In the genomic region with DNA sequence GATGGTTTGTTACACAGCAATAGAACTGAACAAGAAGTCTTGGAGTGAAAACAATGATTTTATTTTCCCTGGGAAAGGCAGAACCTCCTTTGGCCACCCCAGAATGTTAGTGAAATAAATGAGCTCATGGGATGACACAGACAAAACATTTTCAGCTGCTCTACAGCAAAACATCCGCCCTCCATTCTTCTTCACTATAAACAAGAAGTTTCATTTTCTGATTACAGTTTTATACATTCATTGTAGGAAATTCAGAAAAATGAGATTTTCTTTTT, we compare ENCODE assay signal across 32 cellular contexts. TPM values are rescaled to one million over a fixed set of nuclear protein-coding genes. Genes with fewer than 3 reads are reported as not detected.
DNase-seq lines count a peak whose midpoint lies in the region; ATAC-seq and TF ChIP-seq lines count a peak whose summit lies in the region.
"Had no signal": no experiment of that assay in that cellular context is flagged by ENCODE, and none has a peak within 500 bp of the region (broad histone marks: within the 10 kb centered on the region; RNA-seq: fewer than 3 reads in every experiment).

No MANE protein-coding gene starts in this region.

- intact Hi-C loops in dorsolateral prefrontal cortex (cut with DNase I) (no loop called here), spleen (cut with DNase I; ENCODE audit: low total_unique reads) (no loop called here)

- no peaks in the 10 kb centered on the region for H3K36me3 Mint-ChIP-seq in neural progenitor cell
- H3K36me3 Mint-ChIP-seq: activated naive CD4-positive, alpha-beta T cell treated with anti-CD3 and anti-CD28 coated beads, Interleukin-2, amount 10 ng/mL, durations not matched to agents 7 days and 5 days; CD8-positive, alpha-beta T cell; stimulated activated effector memory CD8-positive, alpha-beta T cell treated with anti-CD3 and anti-CD28 coated beads, Interleukin-12 subunit alpha, Interleukin-12 subunit beta, amount 100 ng/mL, for 72 hours had no signal

- peak in 2 of 56 donors; percentile 4 to 9 for TF ChIP-seq CTCF in dorsolateral prefrontal cortex (IDR thresholded peaks at IDR 0.05 in 54 of 56, conservative IDR thresholded peaks at IDR 0.05 in 2 of 56; ENCODE audit: low read depth in 1 of 56, partially characterized antibody in 56 of 56)
- TF ChIP-seq CTCF in neural progenitor cell (IDR thresholded peaks at IDR 0.05) = no peak
- no peak for TF ChIP-seq CTCF in spleen (IDR thresholded peaks at IDR 0.05 in 8 of 11, conservative IDR thresholded peaks at IDR 0.05 in 3 of 11)

- no peak for ATAC-seq in HG02870 (IDR thresholded peaks at IDR 0.05; ENCODE audit: unreplicated experiment)
- no peak for ATAC-seq in GM19452 (IDR thresholded peaks at IDR 0.05; ENCODE audit: unreplicated experiment)
- ATAC-seq: activated CD4-positive, alpha-beta T cell treated with anti-CD3 and anti-CD28 coated beads for 36 hours; activated CD8-positive, alpha-beta T cell treated with anti-CD3 and anti-CD28 coated beads for 36 hours; CD8-positive, alpha-beta T cell; K562; left colon; stimulated activated effector memory CD8-positive, alpha-beta T cell treated with anti-CD3 and anti-CD28 coated beads, Interleukin-12 subunit alpha, Interleukin-12 subunit beta, amount 100 ng/mL, for 72 hours had no signal

- no peak overlapping the region for H3K4me3 ChIP-seq in SJSA1
- H3K4me3 ChIP-seq in dorsolateral prefrontal cortex = peak overlapping the region in 27 of 59 donors; percentile 0 to 44 (median 23)
- H3K4me3 ChIP-seq in neural progenitor cell = no peak overlapping the region
- no peak overlapping the region for H3K4me3 ChIP-seq in spleen
- H3K4me3 ChIP-seq: adrenal gland, K562, sigmoid colon, SJCRH30, testis had no signal

- H3K27me3 Mint-ChIP-seq in neural progenitor cell (ENCODE audit: insufficient read depth, low read depth) = peaks cover 10% of the 10 kb centered on the region

- H3K4me1 Mint-ChIP-seq in neural progenitor cell = peaks cover 10% of the 10 kb centered on the region

- no peak overlapping the region for H3K9ac ChIP-seq in neural progenitor cell
- H3K9ac ChIP-seq: parathyroid adenoma had no signal

- H3K79me2 ChIP-seq in neural progenitor cell (ENCODE audit: low read depth) = no peaks in the 10 kb centered on the region
- H3K79me2 ChIP-seq: parathyroid adenoma had no signal

- 0 out of 2 replicates have a peak, but pooled peaks cover 4% of the 10 kb centered on the region for H3K9me3 ChIP-seq in SJSA1 (replicated peaks)
- no peaks in the 10 kb centered on the region for H3K9me3 ChIP-seq in neural progenitor cell (ENCODE audit: low read depth)
- H3K9me3 ChIP-seq in spleen = no peaks in the 10 kb centered on the region
- H3K9me3 ChIP-seq: adrenal gland, BE2C, sigmoid colon, SJCRH30, testis had no signal

- TF ChIP-seq POLR2A in spleen (IDR thresholded peaks at IDR 0.05) = no peak

- peaks cover 18% of the 10 kb centered on the region for H3F3A ChIP-seq in neural progenitor cell (ENCODE audit: low read depth)

- H3K27ac ChIP-seq in SJSA1 (peak overlapping the region; percentile 34; the same call in 1 of the 2 replicates), dorsolateral prefrontal cortex (peak overlapping the region; percentile 29 to 99 (median 94)), neural progenitor cell (no peak overlapping the region), substantia nigra (ENCODE audit: low read depth, low read length, poor library complexity, severe bottlenecking) (peak overlapping the region; percentile 82), spleen (no peak overlapping the region)
- H3K27ac ChIP-seq: adrenal gland, parathyroid adenoma, SJCRH30, testis, VCaP had no signal

- no peaks in the 10 kb centered on the region for H3K9me3 Mint-ChIP-seq in neural progenitor cell
- H3K9me3 Mint-ChIP-seq: activated CD8-positive, alpha-beta T cell treated with anti-CD3 and anti-CD28 coated beads for 36 hours; activated naive CD4-positive, alpha-beta T cell treated with anti-CD3 and anti-CD28 coated beads, Interleukin-2, amount 10 ng/mL, durations not matched to agents 7 days and 5 days; CD8-positive, alpha-beta T cell; memory B cell; stimulated activated effector memory CD8-positive, alpha-beta T cell treated with anti-CD3 and anti-CD28 coated beads, Interleukin-12 subunit alpha, Interleukin-12 subunit beta, amount 100 ng/mL, for 72 hours had no signal

- no peaks in the 10 kb centered on the region for H4K20me1 ChIP-seq in neural progenitor cell (ENCODE audit: low read depth)

- no peak overlapping the region for H3K4me3 Mint-ChIP-seq in neural progenitor cell
- H3K4me3 Mint-ChIP-seq: activated CD4-positive, alpha-beta T cell treated with anti-CD3 and anti-CD28 coated beads for 36 hours; activated CD8-positive, alpha-beta T cell treated with anti-CD3 and anti-CD28 coated beads for 36 hours; activated naive CD4-positive, alpha-beta T cell treated with anti-CD3 and anti-CD28 coated beads, Interleukin-2, amount 10 ng/mL, durations not matched to agents 7 days and 5 days; CD8-positive, alpha-beta T cell; memory B cell; stimulated activated effector memory CD8-positive, alpha-beta T cell treated with anti-CD3 and anti-CD28 coated beads, Interleukin-12 subunit alpha, Interleukin-12 subunit beta, amount 100 ng/mL, for 72 hours had no signal

- H3K4me1 ChIP-seq in SJSA1 (replicated peaks) = peaks cover 31% of the 10 kb centered on the region
- H3K4me1 ChIP-seq in neural progenitor cell = peaks cover 3% of the 10 kb centered on the region
- H3K4me1 ChIP-seq in spleen = peaks cover 0 to 29% (median 20%) of the 10 kb centered on the region in 6 donors
- H3K4me1 ChIP-seq: BE2C, parathyroid adenoma had no signal

- WGBS in spleen, 5 donors = 90 to 97% (median 93%) methylated on average over 1 of the region's 1 CpG

- H3K27ac Mint-ChIP-seq in neural progenitor cell = no peak overlapping the region
- H3K27ac Mint-ChIP-seq: activated CD4-positive, alpha-beta T cell treated with anti-CD3 and anti-CD28 coated beads for 36 hours; activated CD8-positive, alpha-beta T cell treated with anti-CD3 and anti-CD28 coated beads for 36 hours; activated naive CD4-positive, alpha-beta T cell treated with anti-CD3 and anti-CD28 coated beads, Interleukin-2, amount 10 ng/mL, durations not matched to agents 7 days and 5 days; CD8-positive, alpha-beta T cell; memory B cell; stimulated activated effector memory CD8-positive, alpha-beta T cell treated with anti-CD3 and anti-CD28 coated beads, Interleukin-12 subunit alpha, Interleukin-12 subunit beta, amount 100 ng/mL, for 72 hours had no signal

- H3K36me3 ChIP-seq in SJSA1 = no peaks in the 10 kb centered on the region
- H3K36me3 ChIP-seq in neural progenitor cell = no peaks in the 10 kb centered on the region
- H3K36me3 ChIP-seq in spleen = no peaks in the 10 kb centered on the region
- H3K36me3 ChIP-seq: adrenal gland, BE2C, sigmoid colon, SJCRH30 had no signal

- DNase-seq in SJSA1 (ENCODE audit: low read depth in 1 of 2, low spot score in 2 of 2) (peak in 1 of 2 experiments; percentile 26), dorsolateral prefrontal cortex (no peak), neural progenitor cell (ENCODE audit: low spot score) (no peak), substantia nigra (lab: John Stamatoyannopoulos, UW) (peak in 1 of 49 donors; percentile 58), spleen (no peak)
- DNase-seq: ACHN; activated CD4-positive, alpha-beta T cell treated with anti-CD3 and anti-CD28 coated beads for 36 hours; activated CD8-positive, alpha-beta memory T cell treated with anti-CD3 and anti-CD28 coated beads, Interleukin-2, amount 50 U/mL, for 48 hours; activated CD8-positive, alpha-beta T cell treated with anti-CD3 and anti-CD28 coated beads for 36 hours; activated naive CD4-positive, alpha-beta T cell treated with anti-CD3 and anti-CD28 coated beads, Interleukin-2, amount 10 ng/mL, durations not matched to agents 7 days and 5 days; adrenal gland; BE2C; CD8-positive, alpha-beta T cell; foreskin melanocyte; left colon; NCI-H1092; NCI-H1694 treated with DMSO at 0.1 percent for 48 hours; NCI-H446; NCI-H774; SJCRH30; stimulated activated CD4-positive, alpha-beta T cell treated with anti-CD3 and anti-CD28 coated beads, Interleukin-4, amount 100 ng/mL, for 4 hours; T-helper 9 cell; testis had no signal

- peak overlapping the region; percentile 35 for H2AFZ ChIP-seq in neural progenitor cell (replicated peaks)
- H2AFZ ChIP-seq: parathyroid adenoma had no signal

- no peak overlapping the region for H3K4me2 ChIP-seq in neural progenitor cell

- H3K27me3 ChIP-seq in SJSA1 (replicated peaks) (peaks cover 12% of the 10 kb centered on the region), dorsolateral prefrontal cortex (peaks cover 0 to 54% (median 10%) of the 10 kb centered on the region in 45 donors), neural progenitor cell (peaks cover 51% of the 10 kb centered on the region), spleen (replicated peaks in 1 of 7) (peaks cover 0 to 60% (median 23%) of the 10 kb centered on the region in 7 donors)
- H3K27me3 ChIP-seq: SJCRH30, testis had no signal

RNA-seq across cellular contexts. Expression of a gene that starts 4.3 kb away (rescaled TPM):
- total RNA-seq in SJSA1 (2014; rRNA removed; shearing (Covaris generic)) = 0.66 and 1.4 TPM in 2 replicates
- total RNA-seq in dorsolateral prefrontal cortex (100 to 1,000 TPM in 103 of 120 experiments, 10 to 100 TPM in 17; 50.7 to 624 (median 173) TPM), neural progenitor cell (ENCODE audit: low replicate concordance) (5.9 and 7.0 TPM in 2 replicates), spleen (10 to 100 TPM; 19.8 to 96.2 (median 46.6) TPM)
- 10 to 100 TPM; 13.6 to 50.5 (median 19.2) TPM for polyA plus RNA-seq in spleen
- polyA plus RNA-seq: neural cell had no signal

Comparison
In these comparisons a context has a peak if more than half of its experiments do, and no peak if none do; other contexts are left out.
1. H3K27ac ChIP-seq: peak in SJSA1 (single experiment), dorsolateral prefrontal cortex (59 of 59) and substantia nigra (single experiment); none in neural progenitor cell (single experiment) and spleen (0 of 8).